27 cellular contexts compared by ENCODE assay signal in genomic region chr13:94366677-94367076, GRCh38.
"Had no signal": no experiment of that assay in that cellular context is flagged by ENCODE, and none has a peak within 500 bp of the region (broad histone marks: within the 10 kb centered on the region; RNA-seq: fewer than 3 reads in every experiment).

No MANE protein-coding gene starts in this region.

- H3K4me1 Mint-ChIP-seq: stimulated activated effector memory CD8-positive, alpha-beta T cell treated with anti-CD3 and anti-CD28 coated beads, Interleukin-12 subunit alpha, Interleukin-12 subunit beta, amount 100 ng/mL, for 72 hours; stimulated activated memory B cell treated with anti-CD40 and anti-IgM and Interleukin-4, amounts not matched to agents 10 μg/mL and 1 μg/mL and 100 μg/mL, for 72 hours; stimulated activated naive CD8-positive, alpha-beta T cell treated with anti-CD3 and anti-CD28 coated beads, Interleukin-15, amount 100 ng/mL, for 72 hours had no signal

- H3K27me3 ChIP-seq: stomach, suprapubic skin, testis, thyroid gland, tibial artery, tibial nerve, transverse colon, upper lobe of left lung, upper lobe of right lung, uterus, vagina had no signal

- H3K27ac ChIP-seq: stomach, suprapubic skin, testis, thoracic aorta, thyroid gland, tibial artery, tibial nerve, transverse colon, upper lobe of left lung, upper lobe of right lung, uterus, vagina had no signal

- H3K4me1 ChIP-seq: suprapubic skin, testis, thyroid gland, tibial artery, upper lobe of left lung, upper lobe of right lung, uterus, vagina had no signal

- DNase-seq: stimulated activated CD4-positive, alpha-beta T cell treated with anti-CD3 and anti-CD28 coated beads, Interleukin-2, amount 100 ng/mL, for 48 hours; stimulated activated CD4-positive, alpha-beta T cell treated with anti-CD3 and anti-CD28 coated beads, Interleukin-4, amount 100 ng/mL, for 1 hour; stimulated activated CD4-positive, alpha-beta T cell treated with anti-CD3 and anti-CD28 coated beads, Interleukin-4, amount 100 ng/mL, for 24 hours; stimulated activated CD4-positive, alpha-beta T cell treated with anti-CD3 and anti-CD28 coated beads, Interleukin-4, amount 100 ng/mL, for 4 hours; stimulated activated CD8-positive, alpha-beta memory T cell treated with anti-CD3 and anti-CD28 coated beads, Interleukin-4, amount 100 ng/mL, for 48 hours; stimulated activated naive CD4-positive, alpha-beta T cell; stimulated activated naive CD4-positive, alpha-beta T cell treated with Interleukin-2 at 50 U/mL for 16 hours; stimulated activated naive CD8-positive, alpha-beta T cell treated with anti-CD3 and anti-CD28 coated beads, Interleukin-15, amount 100 ng/mL, for 72 hours; stimulated activated naive CD8-positive, alpha-beta T cell treated with anti-CD3 and anti-CD28 coated beads, Interleukin-15, Interleukin-2, amounts not matched to agents 100 U/mL and 50 U/mL, for 24 hours; stomach; substantia nigra; testis; thyroid gland; tibial artery; transverse colon; trophoblast cell; upper lobe of left lung; upper lobe of right lung; uterus had no signal

- H3K9me3 Mint-ChIP-seq: stimulated activated effector memory CD8-positive, alpha-beta T cell treated with anti-CD3 and anti-CD28 coated beads, Interleukin-12 subunit alpha, Interleukin-12 subunit beta, amount 100 ng/mL, for 72 hours; stimulated activated memory B cell treated with anti-CD40 and anti-IgM and Interleukin-4, amounts not matched to agents 10 μg/mL and 1 μg/mL and 100 μg/mL, for 72 hours; stimulated activated naive CD8-positive, alpha-beta T cell treated with anti-CD3 and anti-CD28 coated beads, Interleukin-15, amount 100 ng/mL, for 72 hours; stimulated activated naive CD8-positive, alpha-beta T cell treated with anti-CD3 and anti-CD28 coated beads, Interleukin-15, Interleukin-2, amounts not matched to agents 100 ng/mL and 50 ng/mL, for 24 hours had no signal

- ATAC-seq: stimulated activated effector memory CD8-positive, alpha-beta T cell treated with anti-CD3 and anti-CD28 coated beads, Interleukin-12 subunit alpha, Interleukin-12 subunit beta, amount 100 ng/mL, for 72 hours; stimulated activated memory B cell treated with anti-CD40 and anti-IgM and Interleukin-4, amounts not matched to agents 10 μg/mL and 1 μg/mL and 100 μg/mL, for 72 hours; stimulated activated naive CD8-positive, alpha-beta T cell treated with anti-CD3 and anti-CD28 coated beads, Interleukin-15, amount 100 ng/mL, for 72 hours; stimulated activated naive CD8-positive, alpha-beta T cell treated with anti-CD3 and anti-CD28 coated beads, Interleukin-15, Interleukin-2, amounts not matched to agents 100 U/mL and 50 U/mL, for 24 hours; upper lobe of right lung had no signal

- H3K36me3 Mint-ChIP-seq: stimulated activated effector memory CD8-positive, alpha-beta T cell treated with anti-CD3 and anti-CD28 coated beads, Interleukin-12 subunit alpha, Interleukin-12 subunit beta, amount 100 ng/mL, for 72 hours; stimulated activated memory B cell treated with anti-CD40 and anti-IgM and Interleukin-4, amounts not matched to agents 10 μg/mL and 1 μg/mL and 100 μg/mL, for 72 hours; type B pancreatic cell had no signal

- H3K27ac Mint-ChIP-seq: stimulated activated effector memory CD8-positive, alpha-beta T cell treated with anti-CD3 and anti-CD28 coated beads, Interleukin-12 subunit alpha, Interleukin-12 subunit beta, amount 100 ng/mL, for 72 hours; stimulated activated memory B cell treated with anti-CD40 and anti-IgM and Interleukin-4, amounts not matched to agents 10 μg/mL and 1 μg/mL and 100 μg/mL, for 72 hours; stimulated activated naive CD8-positive, alpha-beta T cell treated with anti-CD3 and anti-CD28 coated beads, Interleukin-15, amount 100 ng/mL, for 72 hours; stimulated activated naive CD8-positive, alpha-beta T cell treated with anti-CD3 and anti-CD28 coated beads, Interleukin-15, Interleukin-2, amounts not matched to agents 100 ng/mL and 50 ng/mL, for 24 hours; type B pancreatic cell had no signal

- H3K4me3 Mint-ChIP-seq: stimulated activated effector memory CD8-positive, alpha-beta T cell treated with anti-CD3 and anti-CD28 coated beads, Interleukin-12 subunit alpha, Interleukin-12 subunit beta, amount 100 ng/mL, for 72 hours; stimulated activated memory B cell treated with anti-CD40 and anti-IgM and Interleukin-4, amounts not matched to agents 10 μg/mL and 1 μg/mL and 100 μg/mL, for 72 hours; stimulated activated naive CD8-positive, alpha-beta T cell treated with anti-CD3 and anti-CD28 coated beads, Interleukin-15, amount 100 ng/mL, for 72 hours; stimulated activated naive CD8-positive, alpha-beta T cell treated with anti-CD3 and anti-CD28 coated beads, Interleukin-15, Interleukin-2, amounts not matched to agents 100 ng/mL and 50 ng/mL, for 24 hours; type B pancreatic cell had no signal

- H3K27me3 Mint-ChIP-seq: stimulated activated naive CD8-positive, alpha-beta T cell treated with anti-CD3 and anti-CD28 coated beads, Interleukin-15, amount 100 ng/mL, for 72 hours; type B pancreatic cell had no signal

- H3K4me3 ChIP-seq: stomach, suprapubic skin, testis, thoracic aorta, thyroid gland, tibial artery, tibial nerve, transverse colon, upper lobe of left lung, upper lobe of right lung, uterus, vagina had no signal

- H3K36me3 ChIP-seq: stomach, suprapubic skin, thoracic aorta, thyroid gland, tibial artery, tibial nerve, transverse colon, upper lobe of left lung, upper lobe of right lung, uterus, vagina had no signal

- H3K9me3 ChIP-seq: stomach, suprapubic skin, testis, thoracic aorta, thyroid gland, tibial artery, tibial nerve, transverse colon, upper lobe of left lung, upper lobe of right lung, uterus, vagina had no signal
